Comparison of ENCODE assay signal across 14 cellular contexts in genomic region chr1:173444757-173445156, GRCh38. TPM values are rescaled to one million over a fixed set of nuclear protein-coding genes. Genes with fewer than 3 reads are reported as not detected.
DNase-seq lines count a peak whose midpoint lies in the region; ATAC-seq and TF ChIP-seq lines count a peak whose summit lies in the region.
"Had no signal": no experiment of that assay in that cellular context is flagged by ENCODE, and none has a peak within 500 bp of the region (broad histone marks: within the 10 kb centered on the region; RNA-seq: fewer than 3 reads in every experiment).

No MANE protein-coding gene starts in this region.

- H3K36me3 ChIP-seq in smooth muscle cell (ENCODE audit: low read depth) = no peaks in the 10 kb centered on the region
- H3K36me3 ChIP-seq: uterus had no signal

- peak overlapping the region; percentile 50 for H3K27ac ChIP-seq in smooth muscle cell (ENCODE audit: low read depth)
- H3K27ac ChIP-seq: uterus had no signal

- H3K4me2 ChIP-seq in smooth muscle cell = peak overlapping the region; percentile 66

- H3K27me3 Mint-ChIP-seq in activated T-cell treated with anti-CD3 and anti-CD28 coated beads, Interleukin-2, amount 50 U/mL, for 24 hours = no peaks in the 10 kb centered on the region
- H3K27me3 Mint-ChIP-seq in activated CD8-positive, alpha-beta T cell treated with anti-CD3 and anti-CD28 coated beads, Interleukin-2, amount 10 ng/mL, durations not matched to agents 7 days and 5 days (ENCODE audit: low read depth) = no peaks in the 10 kb centered on the region

- H3K4me3 Mint-ChIP-seq in activated T-cell treated with anti-CD3 and anti-CD28 coated beads, Interleukin-2, amount 50 U/mL, for 24 hours = no peak overlapping the region
- H3K4me3 Mint-ChIP-seq in activated CD8-positive, alpha-beta T cell treated with anti-CD3 and anti-CD28 coated beads, Interleukin-2, amount 10 ng/mL, durations not matched to agents 7 days and 5 days = peak overlapping the region; percentile 47

- no peak overlapping the region for H2AFZ ChIP-seq in smooth muscle cell (ENCODE audit: low read depth)

- no peak overlapping the region for H3K9ac ChIP-seq in smooth muscle cell (ENCODE audit: low read depth)

- peaks cover 17% of the 10 kb centered on the region for H3K79me2 ChIP-seq in smooth muscle cell (ENCODE audit: low read depth)

- CTCF ChIA-PET in activated CD8-positive, alpha-beta T cell treated with anti-CD3 and anti-CD28 coated beads, Interleukin-2, amount 10 ng/mL, durations not matched to agents 7 days and 5 days (lab: Charles Lee) = interaction anchor here (0.7 to 1.9 kb wide), 3 partner anchors 14 to 185 kb away, joined by 3 to 17 read pairs (median 3); no protein-coding TSS in a partner anchor

- H3K4me1 Mint-ChIP-seq in activated T-cell treated with anti-CD3 and anti-CD28 coated beads, Interleukin-2, amount 50 U/mL, for 24 hours (ENCODE audit: low read depth) = peaks cover 26% of the 10 kb centered on the region
- peaks cover 25% of the 10 kb centered on the region for H3K4me1 Mint-ChIP-seq in activated CD8-positive, alpha-beta T cell treated with anti-CD3 and anti-CD28 coated beads, Interleukin-2, amount 10 ng/mL, durations not matched to agents 7 days and 5 days (ENCODE audit: low read depth)

- H3K9me3 Mint-ChIP-seq in activated T-cell treated with anti-CD3 and anti-CD28 coated beads, Interleukin-2, amount 50 U/mL, for 24 hours = peaks cover 20% of the 10 kb centered on the region
- peaks cover 18% of the 10 kb centered on the region for H3K9me3 Mint-ChIP-seq in activated CD8-positive, alpha-beta T cell treated with anti-CD3 and anti-CD28 coated beads, Interleukin-2, amount 10 ng/mL, durations not matched to agents 7 days and 5 days (ENCODE audit: insufficient read depth)

- WGBS in smooth muscle cell (ENCODE audit: low lambda C conversion rate) = 46% methylated on average over 1 of the region's 1 CpG

- ATAC-seq in HG03432 (IDR thresholded peaks at IDR 0.05; ENCODE audit: unreplicated experiment) = peak; percentile 66
- peak; percentile 93 for ATAC-seq in activated CD8-positive, alpha-beta T cell treated with anti-CD3 and anti-CD28 coated beads, Interleukin-2, amount 10 ng/mL, durations not matched to agents 7 days and 5 days

- no peaks in the 10 kb centered on the region for H3F3A ChIP-seq in smooth muscle cell (ENCODE audit: low read depth)

- H3K36me3 Mint-ChIP-seq in activated T-cell treated with anti-CD3 and anti-CD28 coated beads, Interleukin-2, amount 50 U/mL, for 24 hours (ENCODE audit: low read depth) = peaks cover 54% of the 10 kb centered on the region
- peaks cover 56% of the 10 kb centered on the region for H3K36me3 Mint-ChIP-seq in activated CD8-positive, alpha-beta T cell treated with anti-CD3 and anti-CD28 coated beads, Interleukin-2, amount 10 ng/mL, durations not matched to agents 7 days and 5 days (ENCODE audit: low read depth)

- DNase-seq in activated T-cell treated with anti-CD3 and anti-CD28 coated beads, Interleukin-2, amount 50 U/mL, for 24 hours = no peak
- no peak for DNase-seq in activated T-cell treated with anti-CD3 and anti-CD28 coated beads, Interleukin-2, amount 50 U/mL, for 1 hour
- DNase-seq in activated CD8-positive, alpha-beta T cell treated with anti-CD3 and anti-CD28 coated beads, Interleukin-2, amount 10 ng/mL, durations not matched to agents 7 days and 5 days = peak; percentile 44
- DNase-seq in smooth muscle cell (lab: John Stamatoyannopoulos, UW; ENCODE audit: unreplicated experiment) (no peak), H4 (ENCODE audit: low spot score) (no peak), NCI-H510A (lab: John Stamatoyannopoulos, UW) (no peak)
- no peak for DNase-seq in activated CD8-positive, alpha-beta memory T cell treated with anti-CD3 and anti-CD28 coated beads for 24 hours
- DNase-seq: HCEC 1CT; NCI-H1092 treated with DMSO at 0.1 percent for 48 hours; NCI-H526; SIG-M5; stimulated activated CD4-positive, alpha-beta T cell treated with anti-CD3 and anti-CD28 coated beads, Interleukin-1b, Interleukin-23, amount 100 ng/mL, for 48 hours; uterus had no signal

- no peaks in the 10 kb centered on the region for H3K9me3 ChIP-seq in smooth muscle cell (replicated peaks; ENCODE audit: low read depth)
- H3K9me3 ChIP-seq: uterus had no signal

- no peaks in the 10 kb centered on the region for H4K20me1 ChIP-seq in smooth muscle cell (ENCODE audit: low read depth)

- POLR2A ChIA-PET in activated CD8-positive, alpha-beta T cell treated with anti-CD3 and anti-CD28 coated beads, Interleukin-2, amount 10 ng/mL, durations not matched to agents 7 days and 5 days (lab: Charles Lee) = interaction anchor here (0.9 to 1.9 kb wide), 2 partner anchors 33 to 271 kb away, joined by 3 to 5 read pairs; no protein-coding TSS in a partner anchor

- TF ChIP-seq CTCF in smooth muscle cell (IDR thresholded peaks at IDR 0.05; ENCODE audit: borderline replicate concordance, insufficient read depth, poor library complexity, severe bottlenecking) = no peak

- H3K27ac Mint-ChIP-seq in activated T-cell treated with anti-CD3 and anti-CD28 coated beads, Interleukin-2, amount 50 U/mL, for 24 hours = peak overlapping the region; percentile 2
- H3K27ac Mint-ChIP-seq in activated CD8-positive, alpha-beta T cell treated with anti-CD3 and anti-CD28 coated beads, Interleukin-2, amount 10 ng/mL, durations not matched to agents 7 days and 5 days = peak overlapping the region; percentile 63

- peaks cover 28% of the 10 kb centered on the region for H3K4me1 ChIP-seq in smooth muscle cell (ENCODE audit: low read depth)
- H3K4me1 ChIP-seq: uterus had no signal

- no peaks in the 10 kb centered on the region for H3K27me3 ChIP-seq in smooth muscle cell (ENCODE audit: low read depth)
- H3K27me3 ChIP-seq: uterus had no signal

- no peak overlapping the region for H3K4me3 ChIP-seq in smooth muscle cell
- H3K4me3 ChIP-seq: uterus had no signal

RNA-seq across cellular contexts. Expression of gene PRDX6, which starts 32.4 kb away (rescaled TPM):
- total RNA-seq in activated CD8-positive, alpha-beta T cell treated with anti-CD3 and anti-CD28 coated beads, Interleukin-2, amount 10 ng/mL, durations not matched to agents 7 days and 5 days = 100 to 1,000 TPM; 144 to 155 TPM
- total RNA-seq in smooth muscle cell = 657 and 689 TPM in 2 replicates
- polyA plus RNA-seq in smooth muscle cell = 484 and 526 TPM in 2 replicates
- total RNA-seq in H4 (2014; rRNA removed; shearing (Covaris generic)) = 352 and 451 TPM in 2 replicates
